8 cellular contexts compared by ENCODE assay signal in the genomic region with DNA sequence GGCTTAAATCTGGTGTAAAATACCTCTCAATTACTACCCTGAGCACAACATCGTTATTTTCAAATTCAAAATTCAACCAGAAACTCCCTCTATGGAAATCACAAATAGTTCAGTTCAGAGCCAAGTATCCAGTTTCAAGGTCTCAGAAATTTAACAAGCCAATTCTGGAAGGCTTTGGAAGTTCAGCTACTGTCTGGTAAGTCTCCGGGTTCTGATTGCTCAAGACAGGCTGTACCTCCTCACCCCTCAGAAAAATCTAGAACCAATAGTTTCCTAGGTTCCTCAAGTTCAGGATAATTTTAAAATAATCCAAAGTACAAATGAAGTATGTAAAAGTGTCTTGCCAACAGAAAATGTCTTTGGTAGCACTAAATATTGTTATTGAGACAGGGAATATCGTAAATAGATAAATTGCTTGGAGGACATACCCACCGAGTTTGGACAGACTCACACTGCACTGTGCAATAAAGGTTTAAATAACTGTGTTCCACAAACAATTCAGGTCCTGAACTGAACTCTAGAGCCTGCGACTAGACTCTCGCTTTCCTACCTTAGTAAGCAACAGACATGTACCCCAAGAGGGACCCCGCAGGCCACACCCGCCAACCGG. TPM values are rescaled to one million over a fixed set of nuclear protein-coding genes. Genes with fewer than 3 reads are reported as not detected.
A peak's percentile ranks its signal among the peaks of the same experiment; 100 is the strongest.
DNase-seq lines count a peak whose midpoint lies in the region; ATAC-seq and TF ChIP-seq lines count a peak whose summit lies in the region.

No MANE protein-coding gene starts in this region.

- H4K20me1 ChIP-seq in OCI-LY1 (ENCODE audit: insufficient read depth, low read length) = no peaks in the 10 kb centered on the region

- H3K9me3 ChIP-seq in OCI-LY1 (ENCODE audit: low read length) = no peaks in the 10 kb centered on the region
- H3K9me3 ChIP-seq in endodermal cell (ENCODE audit: control insufficient read depth, low read length) = no peaks in the 10 kb centered on the region
- H3K9me3 ChIP-seq in neuronal stem cell (replicated peaks in 1 of 2; ENCODE audit: control insufficient read depth in 2 of 2, insufficient read depth in 1 of 2, low read depth in 1 of 2, low read length in 2 of 2) = no peaks in the 10 kb centered on the region

- peak overlapping the region; percentile 96 for H3K27ac Mint-ChIP-seq in endodermal cell

- H3K27me3 Mint-ChIP-seq in endodermal cell (ENCODE audit: insufficient read depth) = peaks cover 10% of the 10 kb centered on the region

- no peak overlapping the region for H4K91ac ChIP-seq in neuronal stem cell (ENCODE audit: low read depth, low read length, poor library complexity)

- H3K9me3 Mint-ChIP-seq in endodermal cell = no peaks in the 10 kb centered on the region

- H3K9me2 ChIP-seq in OCI-LY1 (ENCODE audit: low read depth, low read length) = no peaks in the 10 kb centered on the region

- TF ChIP-seq CTCF in OCI-LY1 (IDR thresholded peaks at IDR 0.05; ENCODE audit: low read length) (no peak), endodermal cell (conservative IDR thresholded peaks at IDR 0.05) (no peak)

- H2BK5ac ChIP-seq in neuronal stem cell (ENCODE audit: low read length) = no peak overlapping the region

- H3K36me3 Mint-ChIP-seq in endodermal cell (ENCODE audit: low read depth) = peaks cover 5% of the 10 kb centered on the region

- peak overlapping the region; percentile 96 for H3K18ac ChIP-seq in neuronal stem cell (ENCODE audit: low read length)

- H3K4me1 Mint-ChIP-seq in endodermal cell = peaks cover 18% of the 10 kb centered on the region

- H2AFZ ChIP-seq in OCI-LY1 (ENCODE audit: low read length) = no peak overlapping the region
- peak overlapping the region; percentile 97 for H2AFZ ChIP-seq in neuronal stem cell (ENCODE audit: low read length)

- peak overlapping the region; percentile 97 for H3K23ac ChIP-seq in neuronal stem cell (ENCODE audit: low read depth, low read length, poor library complexity)

- H2BK120ac ChIP-seq in neuronal stem cell (ENCODE audit: low read depth, low read length) = no peak overlapping the region

- H3K27ac ChIP-seq in OCI-LY1 (ENCODE audit: low read depth, low read length, poor library complexity, severe bottlenecking) = peak overlapping the region; percentile 63
- peak overlapping the region; percentile 89 for H3K27ac ChIP-seq in endodermal cell (ENCODE audit: low read depth, low read length)
- peak overlapping the region; percentile 92 for H3K27ac ChIP-seq in neuronal stem cell (replicated peaks; ENCODE audit: low read length)

- H3K4me1 ChIP-seq in OCI-LY1 (ENCODE audit: insufficient read depth, low read length, severe bottlenecking) (peaks cover 20% of the 10 kb centered on the region), endodermal cell (ENCODE audit: control insufficient read depth, insufficient read depth, low read length) (no peaks in the 10 kb centered on the region), neuronal stem cell (ENCODE audit: control insufficient read depth in 2 of 2, insufficient read depth in 1 of 2, low read depth in 1 of 2, low read length in 2 of 2) (no peaks in the 10 kb centered on the region)

- H3K4me2 ChIP-seq in OCI-LY1 (ENCODE audit: low read length) = peak overlapping the region; percentile 96
- peak overlapping the region; percentile 42 for H3K4me2 ChIP-seq in neuronal stem cell (ENCODE audit: insufficient read depth, low read length, poor library complexity, severe bottlenecking)

- ATAC-seq in HG02610 (IDR thresholded peaks at IDR 0.05; ENCODE audit: unreplicated experiment) (no peak), GM21381 (IDR thresholded peaks at IDR 0.05; ENCODE audit: unreplicated experiment) (no peak)

- WGBS in endodermal cell (ENCODE audit: insufficient coverage in 1 of 2, insufficient read length in 1 of 2), 2 experiments = 7 to 14% methylated on average over 3 to 9 of the region's 9 CpGs
- no CpG with 5 or more reads among the region's 9 CpGs for WGBS in neuronal stem cell (ENCODE audit: extremely low coverage in 2 of 2, insufficient read length in 2 of 2, insufficient replicate concordance in 1 of 2), 2 donors

- peak; percentile 27 for DNase-seq in ELR (ENCODE audit: low read depth)
- no peak for DNase-seq in endodermal cell
- DNase-seq in neuronal stem cell (ENCODE audit: low spot score) = no peak
- no peak for DNase-seq in LoVo (ENCODE audit: low spot score)
- no peak for DNase-seq in SHP77 treated with DMSO at 0.1 percent for 48 hours (lab: John Stamatoyannopoulos, UW)

- no peak overlapping the region for H2BK12ac ChIP-seq in neuronal stem cell (ENCODE audit: low read length)

- no peak overlapping the region for H3K4ac ChIP-seq in neuronal stem cell (ENCODE audit: low read length)

- peaks cover 51% of the 10 kb centered on the region for H3K79me2 ChIP-seq in OCI-LY1 (ENCODE audit: insufficient read depth, low read length)

- H2BK15ac ChIP-seq in neuronal stem cell (ENCODE audit: low read length) = no peak overlapping the region

- H4K8ac ChIP-seq in neuronal stem cell (ENCODE audit: low read depth, low read length) = no peak overlapping the region

- no peaks in the 10 kb centered on the region for H3K36me3 ChIP-seq in OCI-LY1 (ENCODE audit: insufficient read depth, low read length)
- H3K36me3 ChIP-seq in endodermal cell (ENCODE audit: control insufficient read depth, insufficient read depth, low read length) = peaks cover 3% of the 10 kb centered on the region
- no peaks in the 10 kb centered on the region for H3K36me3 ChIP-seq in neuronal stem cell (replicated peaks in 1 of 2; ENCODE audit: control insufficient read depth in 2 of 2, insufficient read depth in 2 of 2, low read length in 2 of 2)

- H3K27me3 ChIP-seq in OCI-LY1 (ENCODE audit: insufficient read depth, low read length) = no peaks in the 10 kb centered on the region
- H3K27me3 ChIP-seq in endodermal cell (ENCODE audit: control insufficient read depth, insufficient read depth, low read length, poor library complexity, severe bottlenecking) = peaks cover 10% of the 10 kb centered on the region
- peaks cover 0 to 16% (median 0%) of the 10 kb centered on the region in 3 experiments for H3K27me3 ChIP-seq in neuronal stem cell (ENCODE audit: control insufficient read depth in 3 of 3, insufficient read depth in 3 of 3, low read depth in 1 of 3, low read length in 3 of 3)

- peak overlapping the region; percentile 83 for H3K9ac ChIP-seq in OCI-LY1 (ENCODE audit: low read length)
- peak overlapping the region; percentile 90 for H3K9ac ChIP-seq in endodermal cell (ENCODE audit: extremely low read depth, low read length, poor library complexity, severe bottlenecking)
- peak overlapping the region; percentile 64 for H3K9ac ChIP-seq in neuronal stem cell (ENCODE audit: low read depth, low read length, poor library complexity)

- H3F3A ChIP-seq in OCI-LY1 (ENCODE audit: insufficient read depth, low read length) = no peaks in the 10 kb centered on the region

- peak overlapping the region; percentile 93 for H3K4me3 Mint-ChIP-seq in endodermal cell

- no peak overlapping the region for H3K14ac ChIP-seq in neuronal stem cell (ENCODE audit: low read length)

- H3K4me3 ChIP-seq in OCI-LY1 (ENCODE audit: low read depth, low read length, poor library complexity, severe bottlenecking) (peak overlapping the region; percentile 84), endodermal cell (ENCODE audit: low read length) (peak overlapping the region; percentile 96), neuronal stem cell (ENCODE audit: low read length in 2 of 2) (peak overlapping the region; percentile 84 to 91)

- peaks cover 5% of the 10 kb centered on the region for H3K79me1 ChIP-seq in neuronal stem cell (ENCODE audit: low read depth, low read length)

- no peak overlapping the region for H2AK5ac ChIP-seq in neuronal stem cell (ENCODE audit: low read depth, low read length)

RNA-seq across cellular contexts. Expression of a gene that starts 0.7 kb away (rescaled TPM):
- total RNA-seq in endodermal cell = 10 to 100 TPM; 29.5 to 31.4 TPM
- polyA plus RNA-seq in endodermal cell (2013, experiment 1 of 2) = 23.4 TPM
- 24.6 TPM for polyA plus RNA-seq in endodermal cell (2013, experiment 2 of 2)
- polyA plus RNA-seq in neuronal stem cell (2013, experiment 1 of 2) = 16.6 TPM
- polyA plus RNA-seq in neuronal stem cell (2013, experiment 2 of 2) = 17.8 TPM

RNA-seq across cellular contexts. Expression of a gene that starts 35.7 kb away (rescaled TPM):
- 1 to 10 TPM; 2.5 to 2.7 TPM for total RNA-seq in endodermal cell
- 0.28 TPM for polyA plus RNA-seq in endodermal cell (2013, experiment 1 of 2)
- polyA plus RNA-seq in endodermal cell (2013, experiment 2 of 2) = 0.12 TPM
- polyA plus RNA-seq in neuronal stem cell (2013, experiment 1 of 2) = 0.01 TPM
- polyA plus RNA-seq in neuronal stem cell (2013, experiment 2 of 2) = 0.01 TPM
